Comparison of ENCODE assay signal across 29 cellular contexts in the genomic region with DNA sequence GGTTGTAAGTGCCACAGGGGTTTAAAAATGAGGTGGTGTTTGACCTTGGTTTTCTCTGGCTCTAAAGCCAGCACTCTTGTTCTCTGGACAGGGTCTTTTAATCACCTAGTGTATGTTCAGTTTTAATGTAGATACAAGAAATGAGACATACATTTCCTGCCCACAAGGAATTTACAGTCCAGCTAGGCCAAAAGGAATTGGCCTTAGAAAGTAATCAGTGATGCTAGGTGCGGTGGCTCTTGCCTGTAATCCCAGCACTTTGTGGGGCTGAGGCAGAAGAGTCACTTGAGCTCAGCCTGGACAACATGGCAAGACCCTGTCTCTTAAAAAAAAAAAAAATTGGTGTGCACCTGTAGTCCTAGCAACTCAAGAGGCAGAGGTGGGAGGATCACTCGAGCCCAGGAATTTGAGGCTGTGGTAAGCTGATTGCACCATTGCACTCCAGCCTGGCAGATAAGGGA.
DNase-seq lines count a peak whose midpoint lies in the region; ATAC-seq, FAIRE-seq and TF ChIP-seq lines count a peak whose summit lies in the region.
"Had no signal": no experiment of that assay in that cellular context is flagged by ENCODE, and none has a peak within 500 bp of the region (broad histone marks: within the 10 kb centered on the region; RNA-seq: fewer than 3 reads in every experiment).

No MANE protein-coding gene starts in this region.

- H3K27ac ChIP-seq in A549 (peak overlapping the region; percentile 55 to 82; a peak in 4 of 6 replicates), HL-60 (replicated peaks) (no peak overlapping the region), PC-3 (ENCODE audit: low read length) (peak overlapping the region; percentile 85), right cardiac atrium (ENCODE audit: low read length) (no peak overlapping the region)
- H3K27ac ChIP-seq: gastrocnemius medialis, hepatocyte, skin epidermis, suprapubic skin had no signal

- CTCF ChIA-PET in A549 (lab: Yijun Ruan, JAX) = interaction anchor here (0.6 to 0.8 kb wide), 3 partner anchors 132 to 551 kb away, joined by 3 to 4 read pairs (median 3); no protein-coding TSS in a partner anchor
- CTCF ChIA-PET in PC-3 (lab: Charles Lee) = no interaction called here

- H3K9me3 ChIP-seq in A549 (no peaks in the 10 kb centered on the region), PC-3 (ENCODE audit: low read length) (no peaks in the 10 kb centered on the region), right cardiac atrium (ENCODE audit: control insufficient read depth, low read length) (no peaks in the 10 kb centered on the region)
- H3K9me3 ChIP-seq: adrenal gland, gastrocnemius medialis, mucosa of descending colon, suprapubic skin had no signal

- FAIRE-seq in A549 (lab: Jason Lieb, UNC) = no peak
- FAIRE-seq: A204.1, D721Med, GM19239 had no signal

- TF ChIP-seq EP300 in A549 (IDR thresholded peaks at IDR 0.05) = no peak

- H3K4me1 ChIP-seq in A549 (peaks cover 38% of the 10 kb centered on the region), PC-3 (ENCODE audit: insufficient read depth, low read length) (peaks cover 41% of the 10 kb centered on the region), right cardiac atrium (ENCODE audit: control insufficient read depth, insufficient read depth, low read length) (no peaks in the 10 kb centered on the region)
- H3K4me1 ChIP-seq: gastrocnemius medialis, suprapubic skin had no signal

- no peak for TF ChIP-seq POLR2A in A549 (IDR thresholded peaks at IDR 0.05; ENCODE audit: low read length)

- BruUV-seq in PC-3 (replicated peaks; lab: Mats Ljungman, UMichigan) = no TSS peak

- no peak for TF ChIP-seq RAD21 in A549 (conservative IDR thresholded peaks at IDR 0.05 in 1 of 2, IDR thresholded peaks at IDR 0.05 in 1 of 2)

- no peak overlapping the region for H3K4me3 ChIP-seq in A549
- H3K4me3 ChIP-seq in HL-60 (replicated peaks; ENCODE audit: insufficient read depth, low read length) = no peak overlapping the region
- no peak overlapping the region for H3K4me3 ChIP-seq in PC-3 (ENCODE audit: low read length)
- H3K4me3 ChIP-seq in right cardiac atrium (ENCODE audit: low read length) = no peak overlapping the region
- H3K4me3 ChIP-seq: adrenal gland, gastrocnemius medialis, hepatocyte, mucosa of descending colon, skin epidermis, suprapubic skin had no signal

- peak overlapping the region; percentile 74 for H3K9ac ChIP-seq in PC-3 (ENCODE audit: low read length)

- no peak overlapping the region for H2AFZ ChIP-seq in PC-3 (ENCODE audit: low read length)
- H2AFZ ChIP-seq: hepatocyte had no signal

- H4K20me1 ChIP-seq in PC-3 (ENCODE audit: low read length) = no peaks in the 10 kb centered on the region

- ATAC-seq in A549 (no peak), PC-3 (peak; percentile 42), right cardiac atrium (no peak)
- ATAC-seq: activated CD8-positive, alpha-beta T cell treated with anti-CD3 and anti-CD28 coated beads for 36 hours; gastrocnemius medialis; mucosa of descending colon; natural killer cell; T-helper 17 cell had no signal

- intact Hi-C loops in PC-3 (cut with micrococcal nuclease) (loop anchor here (1.0 to 10.0 kb wide), 5 partner anchors 122 to 551 kb away; no protein-coding TSS in a partner anchor), right cardiac atrium (cut with DNase I) (no loop called here)

- H3K27me3 ChIP-seq in HL-60 (ENCODE audit: insufficient read depth, poor library complexity, severe bottlenecking) (no peaks in the 10 kb centered on the region), PC-3 (ENCODE audit: low read length) (no peaks in the 10 kb centered on the region), right cardiac atrium (ENCODE audit: control insufficient read depth, insufficient read depth) (no peaks in the 10 kb centered on the region)
- H3K27me3 ChIP-seq: adrenal gland, gastrocnemius medialis, hepatocyte, suprapubic skin had no signal

- no peaks in the 10 kb centered on the region for H3K36me3 ChIP-seq in PC-3 (ENCODE audit: low read depth, low read length)
- H3K36me3 ChIP-seq: adrenal gland, gastrocnemius medialis, suprapubic skin had no signal

- POLR2A ChIA-PET in A549 (lab: Yijun Ruan, JAX) (interaction anchor here (0.6 kb wide), 1 partner anchor 60 kb away, joined by 4 read pairs; no protein-coding TSS in a partner anchor), PC-3 (lab: Charles Lee; ENCODE audit: unreplicated experiment) (interaction anchor here (0.6 kb wide), 1 partner anchor 125 kb away, joined by 3 read pairs; no protein-coding TSS in a partner anchor)

- H3K79me2 ChIP-seq in PC-3 (ENCODE audit: low read length) = no peaks in the 10 kb centered on the region
- H3K79me2 ChIP-seq: hepatocyte had no signal

- TF ChIP-seq CTCF in A549 (IDR thresholded peaks at IDR 0.05) (no peak), HL-60 (IDR thresholded peaks at IDR 0.05; ENCODE audit: insufficient read depth, low read length) (no peak), PC-3 (conservative IDR thresholded peaks at IDR 0.05; ENCODE audit: low read depth, low read length) (no peak)

- H3K9me2 ChIP-seq in PC-3 (replicated peaks; ENCODE audit: low read length) = no peaks in the 10 kb centered on the region

- 75% methylated on average over 2 of the region's 2 CpGs for WGBS in A549 (ENCODE audit: missing lambda C conversion rate)
- WGBS in right cardiac atrium = 96% methylated on average over 2 of the region's 2 CpGs

- H3F3A ChIP-seq in PC-3 (ENCODE audit: low read length, unreplicated experiment) = peaks cover 12% of the 10 kb centered on the region

- DNase-seq in A549 (ENCODE audit: low read depth in 1 of 2, low spot score in 1 of 2) (no peak), HL-60 (ENCODE audit: low read depth in 1 of 2, low spot score in 1 of 2) (peak; percentile 12 to 39), PC-3 (peak; percentile 94), kidney glomerular epithelial cell (lab: John Stamatoyannopoulos, UW) (peak; percentile 45), NCI-H1417 treated with DMSO at 0.1 percent for 48 hours (lab: John Stamatoyannopoulos, UW) (no peak), NCI-H524 treated with DMSO at 0.1 percent for 48 hours (lab: John Stamatoyannopoulos, UW) (no peak), right cardiac atrium (no peak)
- no peak for DNase-seq in activated CD4-positive, alpha-beta T cell treated with anti-CD3 and anti-CD28 coated beads for 1 hour
- DNase-seq: activated CD4-positive, CD25-positive, alpha-beta regulatory T cell treated with anti-CD3 and anti-CD28 coated beads, Interleukin-2, amount 50 U/mL, for 72 hours; activated CD8-positive, alpha-beta T cell treated with anti-CD3 and anti-CD28 coated beads for 36 hours; activated naive CD4-positive, alpha-beta T cell treated with anti-CD3 and anti-CD28 coated beads, Interleukin-2, amount 10 ng/mL, durations not matched to agents 7 days and 5 days; CD4-positive, alpha-beta T cell; gastrocnemius medialis; mucosa of descending colon; natural killer cell; NCI-H1092 treated with DMSO at 0.1 percent for 48 hours; NCI-H187 treated with DMSO at 0.1 percent for 48 hours; NCI-H526 treated with DMSO at 0.1 percent for 48 hours; NK-92 treated with Interleukin-12 subunit alpha and Interleukin-12 subunit beta, amount 100 ng/mL, for 24 hours; Right ventricle myocardium superior; stimulated activated naive CD4-positive, alpha-beta T cell treated with Interleukin-2 at 50 U/mL for 16 hours; T-helper 17 cell had no signal

- H3K4me2 ChIP-seq in A549 (peak overlapping the region; percentile 49; the same call in 1 of the 3 replicates), PC-3 (ENCODE audit: low read length) (peak overlapping the region; percentile 48)
- H3K4me2 ChIP-seq: hepatocyte had no signal

TF ChIP-seq in A549, 52 proteins besides CTCF, POLR2A, EP300 and RAD21:
- TF ChIP-seq BHLHE40 (IDR thresholded peaks at IDR 0.05; ENCODE audit: low read depth, low read length) = no peak
- TF ChIP-seq MYC (IDR thresholded peaks at IDR 0.05; ENCODE audit: borderline replicate concordance, low read length) = no peak
- no peak for TF ChIP-seq RFX5 (IDR thresholded peaks at IDR 0.05)
- TF ChIP-seq POLR2AphosphoS2 (conservative IDR thresholded peaks at IDR 0.05; ENCODE audit: low read length) = no peak
- TF ChIP-seq GATA3 (IDR thresholded peaks at IDR 0.05; ENCODE audit: borderline replicate concordance) = no peak
- no peak for TF ChIP-seq HEYL (CRISPR knock-in tag; IDR thresholded peaks at IDR 0.05)
- no peak for TF ChIP-seq MAFK (IDR thresholded peaks at IDR 0.05; ENCODE audit: partially characterized antibody)
- TF ChIP-seq JUN (IDR thresholded peaks at IDR 0.05) = no peak
- TF ChIP-seq TP53 (CRISPR knock-in tag; IDR thresholded peaks at IDR 0.05) = no peak
- TF ChIP-seq, protein P1, sequence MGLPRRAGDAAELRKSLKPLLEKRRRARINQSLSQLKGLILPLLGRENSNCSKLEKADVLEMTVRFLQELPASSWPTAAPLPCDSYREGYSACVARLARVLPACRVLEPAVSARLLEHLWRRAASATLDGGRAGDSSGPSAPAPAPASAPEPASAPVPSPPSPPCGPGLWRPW (IDR thresholded peaks at IDR 0.05) = no peak
- TF ChIP-seq HOXB5 (CRISPR knock-in tag; IDR thresholded peaks at IDR 0.05) = no peak
- TF ChIP-seq SREBF2 (IDR thresholded peaks at IDR 0.05) = no peak
- TF ChIP-seq, protein P2, sequence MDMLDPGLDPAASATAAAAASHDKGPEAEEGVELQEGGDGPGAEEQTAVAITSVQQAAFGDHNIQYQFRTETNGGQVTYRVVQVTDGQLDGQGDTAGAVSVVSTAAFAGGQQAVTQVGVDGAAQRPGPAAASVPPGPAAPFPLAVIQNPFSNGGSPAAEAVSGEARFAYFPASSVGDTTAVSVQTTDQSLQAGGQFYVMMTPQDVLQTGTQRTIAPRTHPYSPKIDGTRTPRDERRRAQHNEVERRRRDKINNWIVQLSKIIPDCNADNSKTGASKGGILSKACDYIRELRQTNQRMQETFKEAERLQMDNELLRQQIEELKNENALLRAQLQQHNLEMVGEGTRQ (IDR thresholded peaks at IDR 0.05) = no peak
- TF ChIP-seq HDAC2 (IDR thresholded peaks at IDR 0.05) = no peak

Comparison
In these comparisons a context has a peak if more than half of its experiments do, and no peak if none do; other contexts are left out.
1. DNase-seq: peak in HL-60 (2 of 2), PC-3 (single experiment) and kidney glomerular epithelial cell (single experiment); none in A549 (0 of 2), activated CD4-positive, alpha-beta T cell treated with anti-CD3 and anti-CD28 coated beads for 1 hour (single experiment), NCI-H1417 treated with DMSO at 0.1 percent for 48 hours (single experiment), NCI-H524 treated with DMSO at 0.1 percent for 48 hours (single experiment) and right cardiac atrium (0 of 3).
2. H3K27ac ChIP-seq: peak in A549 (2 of 2) and PC-3 (single experiment); none in HL-60 (single experiment) and right cardiac atrium (single experiment).